ENCODE assay signal across 9 cellular contexts in genomic region chr13:109779074-109779473, GRCh38. TPM values are rescaled to one million over a fixed set of nuclear protein-coding genes. Genes with fewer than 3 reads are reported as not detected.
A peak's percentile ranks its signal among the peaks of the same experiment; 100 is the strongest.
DNase-seq lines count a peak whose midpoint lies in the region; ATAC-seq and TF ChIP-seq lines count a peak whose summit lies in the region.
"Had no signal": no experiment of that assay in that cellular context is flagged by ENCODE, and none has a peak within 500 bp of the region (broad histone marks: within the 10 kb centered on the region; RNA-seq: fewer than 3 reads in every experiment).

No MANE protein-coding gene starts in this region.

- no peaks in the 10 kb centered on the region for H3K9me3 Mint-ChIP-seq in activated T-helper 17 cell treated with anti-CD3 and anti-CD28 coated beads, Interleukin-2, amount 50 U/mL, for 72 hours

- intact Hi-C loops in heart right ventricle (cut with DNase I) (loop anchor here in 1 of 10 donors (5.0 kb wide), 1 partner anchor 802 kb away; no protein-coding TSS in a partner anchor), cardiac septum (cut with DNase I) (no loop called here), upper lobe of right lung (cut with DNase I) (no loop called here)

- no peaks in the 10 kb centered on the region for H3K36me3 Mint-ChIP-seq in activated T-helper 17 cell treated with anti-CD3 and anti-CD28 coated beads, Interleukin-2, amount 50 U/mL, for 72 hours (ENCODE audit: low read depth)

- peaks cover 98% of the 10 kb centered on the region for H3K79me2 ChIP-seq in hepatocyte

- TF ChIP-seq CTCF in heart right ventricle (IDR thresholded peaks at IDR 0.05): no peak
- TF ChIP-seq CTCF in hepatocyte (IDR thresholded peaks at IDR 0.05; ENCODE audit: poor library complexity): no peak
- no peak for TF ChIP-seq CTCF in upper lobe of right lung (IDR thresholded peaks at IDR 0.05)
- TF ChIP-seq CTCF in foreskin keratinocyte (conservative IDR thresholded peaks at IDR 0.05): no peak

- peaks cover 36% of the 10 kb centered on the region for H3K4me1 Mint-ChIP-seq in activated T-helper 17 cell treated with anti-CD3 and anti-CD28 coated beads, Interleukin-2, amount 50 U/mL, for 72 hours

- peak overlapping the region; percentile 34 for H3K27ac Mint-ChIP-seq in activated T-helper 17 cell treated with anti-CD3 and anti-CD28 coated beads, Interleukin-2, amount 50 U/mL, for 72 hours

- no peaks in the 10 kb centered on the region for H3K9me3 ChIP-seq in heart right ventricle
- H3K9me3 ChIP-seq in hepatocyte (ENCODE audit: low read depth): no peaks in the 10 kb centered on the region
- H3K9me3 ChIP-seq in upper lobe of right lung: no peaks in the 10 kb centered on the region
- H3K9me3 ChIP-seq: pancreas had no signal

- no peak for DNase-seq in heart right ventricle
- no peak for DNase-seq in cardiac septum (ENCODE audit: low spot score)
- no peak for DNase-seq in hepatocyte (ENCODE audit: low spot score)
- DNase-seq in upper lobe of right lung: no peak
- no peak for DNase-seq in HuH-7.5 (ENCODE audit: low spot score)
- DNase-seq in foreskin keratinocyte: no peak
- no peak for DNase-seq in NCI-H1092 (lab: John Stamatoyannopoulos, UW)
- DNase-seq: pancreas had no signal

- H3K4me3 Mint-ChIP-seq in activated T-helper 17 cell treated with anti-CD3 and anti-CD28 coated beads, Interleukin-2, amount 50 U/mL, for 72 hours: peak overlapping the region; percentile 77

- 55 to 60% methylated on average over 4 of the region's 4 CpGs for WGBS in heart right ventricle, 2 donors
- 57% methylated on average over 4 of the region's 4 CpGs for WGBS in hepatocyte (ENCODE audit: low lambda C conversion rate, missing lambda C conversion rate)

- no peaks in the 10 kb centered on the region for H3K27me3 Mint-ChIP-seq in activated T-helper 17 cell treated with anti-CD3 and anti-CD28 coated beads, Interleukin-2, amount 50 U/mL, for 72 hours

- H3K4me1 ChIP-seq in heart right ventricle: peaks cover 4 to 75% (median 64%) of the 10 kb centered on the region in 9 donors
- H3K4me1 ChIP-seq in hepatocyte (ENCODE audit: insufficient read depth): peaks cover 33% of the 10 kb centered on the region
- peaks cover 42% of the 10 kb centered on the region for H3K4me1 ChIP-seq in upper lobe of right lung
- peaks cover 18% of the 10 kb centered on the region for H3K4me1 ChIP-seq in foreskin keratinocyte

- no peak overlapping the region for H3K27ac ChIP-seq in heart right ventricle
- H3K27ac ChIP-seq in hepatocyte: peak overlapping the region; percentile 1
- no peak overlapping the region for H3K27ac ChIP-seq in upper lobe of right lung
- no peak overlapping the region for H3K27ac ChIP-seq in foreskin keratinocyte

- H3K4me3 ChIP-seq in heart right ventricle (peak overlapping the region in 8 of 10 donors; percentile 4 to 55 (median 44)), hepatocyte (no peak overlapping the region), upper lobe of right lung (peak overlapping the region; percentile 53)

- H4K20me1 ChIP-seq in hepatocyte (ENCODE audit: insufficient read depth, poor library complexity, severe bottlenecking): peaks cover 75% of the 10 kb centered on the region

- no peaks in the 10 kb centered on the region for H3K9me2 ChIP-seq in hepatocyte (replicated peaks; ENCODE audit: insufficient read depth)

- peak overlapping the region; percentile 80 for H3K4me2 ChIP-seq in hepatocyte

- H3K36me3 ChIP-seq in heart right ventricle (peaks cover 0 to 35% (median 16%) of the 10 kb centered on the region in 9 donors), hepatocyte (replicated peaks; ENCODE audit: insufficient read depth, low read depth) (no peaks in the 10 kb centered on the region), upper lobe of right lung (peaks cover 30% of the 10 kb centered on the region)

- ATAC-seq in heart right ventricle: no peak
- peak; percentile 35 for ATAC-seq in activated T-helper 17 cell treated with anti-CD3 and anti-CD28 coated beads, Interleukin-2, amount 50 U/mL, for 72 hours (replicated peaks)
- ATAC-seq in upper lobe of right lung: no peak
- no peak for ATAC-seq in foreskin keratinocyte

- peaks cover 0 to under 1% (median 0%) of the 10 kb centered on the region in 7 donors for H3K27me3 ChIP-seq in heart right ventricle
- H3K27me3 ChIP-seq in hepatocyte: no peaks in the 10 kb centered on the region
- H3K27me3 ChIP-seq in upper lobe of right lung: no peaks in the 10 kb centered on the region
- no peaks in the 10 kb centered on the region for H3K27me3 ChIP-seq in foreskin keratinocyte
- H3K27me3 ChIP-seq: pancreas had no signal

- H2AFZ ChIP-seq in hepatocyte: no peak overlapping the region

RNA-seq across cellular contexts. Expression of gene IRS2, which starts 7.3 kb away (rescaled TPM):
- total RNA-seq in heart right ventricle: 10 to 100 TPM; 10.2 to 49.3 (median 13.7) TPM
- 10 to 100 TPM in 1 of 2 donors, 1 to 10 TPM in 1; 4.2 to 18.5 TPM for polyA plus RNA-seq in heart right ventricle
- total RNA-seq in cardiac septum: 12.0 TPM
- total RNA-seq in activated T-helper 17 cell treated with anti-CD3 and anti-CD28 coated beads, Interleukin-2, amount 50 U/mL, for 72 hours: 1 to 10 TPM; 2.3 to 2.7 TPM
- total RNA-seq in hepatocyte: 15.7 and 19.4 TPM in 2 replicates
- polyA plus RNA-seq in hepatocyte: 26.4 and 27.9 TPM in 2 replicates
- total RNA-seq in upper lobe of right lung: 43.8 TPM
- total RNA-seq in foreskin keratinocyte: 4.3 and 4.5 TPM in 2 replicates
- polyA plus RNA-seq in foreskin keratinocyte: 2.0 and 2.1 TPM in 2 replicates
